10 cellular contexts compared by ENCODE assay signal in the genomic region with DNA sequence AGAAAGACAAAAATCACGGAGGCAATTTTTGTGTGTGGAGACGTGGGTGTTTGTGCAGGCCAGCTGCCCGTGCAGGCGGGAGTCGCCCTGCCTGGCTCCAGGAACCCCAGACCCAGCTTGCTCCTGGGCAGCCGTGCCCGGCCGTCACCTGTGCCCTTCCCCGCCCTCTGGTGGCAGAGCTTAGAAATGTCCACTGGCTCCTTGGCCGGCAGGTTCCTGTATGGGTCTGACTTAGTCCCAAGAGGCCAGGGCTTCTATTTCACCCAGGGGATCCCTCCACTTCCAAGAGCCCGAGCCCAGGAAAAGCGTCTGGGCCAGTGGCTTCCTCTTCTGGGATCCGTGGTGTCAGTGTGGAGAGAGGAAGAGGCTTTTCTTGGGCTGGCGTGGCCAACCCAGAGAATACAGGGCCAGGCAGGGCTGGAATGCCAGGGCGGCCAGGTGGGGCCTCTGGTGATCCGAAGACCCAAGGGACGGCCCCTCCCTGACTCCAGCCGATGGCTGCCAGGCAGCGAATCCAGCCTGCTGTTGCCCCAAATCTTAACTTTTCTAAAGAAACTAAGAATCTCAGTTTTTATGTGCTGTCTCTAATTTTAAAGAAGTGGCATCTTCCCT.
DNase-seq lines count a peak whose midpoint lies in the region; ATAC-seq and TF ChIP-seq lines count a peak whose summit lies in the region.
"Had no signal": no experiment of that assay in that cellular context is flagged by ENCODE, and none has a peak within 500 bp of the region (broad histone marks: within the 10 kb centered on the region; RNA-seq: fewer than 3 reads in every experiment).

No MANE protein-coding gene starts in this region.

- H3K27me3 ChIP-seq in PC-3 (ENCODE audit: low read length) = peaks cover 65% of the 10 kb centered on the region
- H3K27me3 ChIP-seq in cardiac muscle cell = peaks cover 13% of the 10 kb centered on the region
- peaks cover 0 to 56% (median 0%) of the 10 kb centered on the region in 7 donors for H3K27me3 ChIP-seq in spleen (replicated peaks in 1 of 7)

- H3K27ac ChIP-seq in PC-3 (ENCODE audit: low read length) (no peak overlapping the region), cardiac muscle cell (no peak overlapping the region), spleen (peak overlapping the region in 1 of 8 donors; percentile 37)

- H3K27ac Mint-ChIP-seq in activated CD4-positive, alpha-beta T cell treated with anti-CD3 and anti-CD28 coated beads for 36 hours = no peak overlapping the region

- CTCF ChIA-PET in activated CD4-positive, alpha-beta T cell treated with anti-CD3 and anti-CD28 coated beads for 36 hours (lab: Charles Lee) = interaction anchor here (0.6 to 1.1 kb wide), 2 partner anchors 16 to 73 kb away, joined by 3 read pairs; no protein-coding TSS in a partner anchor
- CTCF ChIA-PET in PC-3 (lab: Charles Lee) = interaction anchor here (1.0 to 1.8 kb wide), 2 partner anchors 47 to 128 kb away, joined by 3 to 10 read pairs; no protein-coding TSS in a partner anchor

- no peak for ATAC-seq in activated CD4-positive, alpha-beta T cell treated with anti-CD3 and anti-CD28 coated beads for 36 hours
- ATAC-seq in HG02759 (IDR thresholded peaks at IDR 0.05; ENCODE audit: unreplicated experiment) (peak; percentile 73), PC-3 (peak; percentile 84)

- no peaks in the 10 kb centered on the region for H3K4me1 ChIP-seq in PC-3 (ENCODE audit: insufficient read depth, low read length)
- H3K4me1 ChIP-seq in cardiac muscle cell (ENCODE audit: low read depth) = no peaks in the 10 kb centered on the region
- no peaks in the 10 kb centered on the region for H3K4me1 ChIP-seq in spleen

- 26 to 34% (median 26%) methylated on average over 17 to 19 of the region's 19 CpGs for WGBS in spleen, 5 donors

- H3K9me3 ChIP-seq in PC-3 (ENCODE audit: low read length) (no peaks in the 10 kb centered on the region), cardiac muscle cell (ENCODE audit: low read depth) (no peaks in the 10 kb centered on the region), spleen (peaks cover 0 to 6% (median 0%) of the 10 kb centered on the region in 8 donors)

- TF ChIP-seq CTCF in PC-3 (conservative IDR thresholded peaks at IDR 0.05; ENCODE audit: low read depth, low read length) = peak; percentile 77
- TF ChIP-seq CTCF in cardiac muscle cell (IDR thresholded peaks at IDR 0.05; ENCODE audit: low read depth, low read length) = peak; percentile 9
- TF ChIP-seq CTCF in spleen (IDR thresholded peaks at IDR 0.05 in 8 of 11, conservative IDR thresholded peaks at IDR 0.05 in 3 of 11) = peak in 7 of 11 experiments; percentile 20 to 56 (median 35)

- no peaks in the 10 kb centered on the region for H3F3A ChIP-seq in PC-3 (ENCODE audit: low read length, unreplicated experiment)

- H3K27me3 Mint-ChIP-seq in activated CD4-positive, alpha-beta T cell treated with anti-CD3 and anti-CD28 coated beads for 36 hours = no peaks in the 10 kb centered on the region

- H3K79me2 ChIP-seq in PC-3 (ENCODE audit: low read length) = no peaks in the 10 kb centered on the region

- H3K9me2 ChIP-seq in PC-3 (replicated peaks; ENCODE audit: low read length) = no peaks in the 10 kb centered on the region

- no peak overlapping the region for H2AFZ ChIP-seq in PC-3 (ENCODE audit: low read length)

- no peaks in the 10 kb centered on the region for H3K4me1 Mint-ChIP-seq in activated CD4-positive, alpha-beta T cell treated with anti-CD3 and anti-CD28 coated beads for 36 hours
- H3K4me1 Mint-ChIP-seq: activated naive CD4-positive, alpha-beta T cell treated with anti-CD3 and anti-CD28 coated beads, Interleukin-2, amount 50 U/mL, for 24 hours had no signal

- H3K36me3 Mint-ChIP-seq in activated CD4-positive, alpha-beta T cell treated with anti-CD3 and anti-CD28 coated beads for 36 hours (ENCODE audit: low read depth) = no peaks in the 10 kb centered on the region
- H3K36me3 Mint-ChIP-seq: activated naive CD4-positive, alpha-beta T cell treated with anti-CD3 and anti-CD28 coated beads, Interleukin-2, amount 50 U/mL, for 24 hours had no signal

- DNase-seq in activated CD4-positive, alpha-beta T cell treated with anti-CD3 and anti-CD28 coated beads for 36 hours = peak; percentile 59
- DNase-seq in activated CD4-positive, alpha-beta T cell treated with anti-CD3 and anti-CD28 coated beads for 4 hours = no peak
- DNase-seq in PC-3 (peak; percentile 65), cardiac muscle cell (ENCODE audit: low read depth in 1 of 2, low spot score in 1 of 2) (peak; percentile 10 to 80), spleen (no peak), GOT3 (lab: John Stamatoyannopoulos, UW) (no peak), putamen (ENCODE audit: low spot score) (no peak)

- H3K4me3 ChIP-seq in PC-3 (ENCODE audit: low read length) (no peak overlapping the region), cardiac muscle cell (no peak overlapping the region), spleen (no peak overlapping the region)
- H3K4me3 ChIP-seq: skin epidermis had no signal

- intact Hi-C loops in activated CD4-positive, alpha-beta T cell treated with anti-CD3 and anti-CD28 coated beads for 36 hours (cut with DNase I, micrococcal nuclease) = loop anchor here in 1 of 2 experiments (2.0 kb wide), 1 partner anchor 129 kb away; no protein-coding TSS in a partner anchor
- intact Hi-C loops in PC-3 (cut with micrococcal nuclease) = no loop called here
- intact Hi-C loops in spleen (cut with DNase I; ENCODE audit: low total_unique reads) = no loop called here

- H3K4me3 Mint-ChIP-seq in activated CD4-positive, alpha-beta T cell treated with anti-CD3 and anti-CD28 coated beads for 36 hours = no peak overlapping the region
- H3K4me3 Mint-ChIP-seq: activated naive CD4-positive, alpha-beta T cell treated with anti-CD3 and anti-CD28 coated beads, Interleukin-2, amount 50 U/mL, for 24 hours had no signal

- TF ChIP-seq POLR2A in spleen (IDR thresholded peaks at IDR 0.05) = no peak

- POLR2A ChIA-PET in activated CD4-positive, alpha-beta T cell treated with anti-CD3 and anti-CD28 coated beads for 36 hours (lab: Charles Lee) = no interaction called here
- POLR2A ChIA-PET in PC-3 (lab: Charles Lee; ENCODE audit: unreplicated experiment) = no interaction called here

- H3K36me3 ChIP-seq in PC-3 (ENCODE audit: low read depth, low read length) (no peaks in the 10 kb centered on the region), cardiac muscle cell (no peaks in the 10 kb centered on the region), spleen (no peaks in the 10 kb centered on the region)

- no peak overlapping the region for H3K4me2 ChIP-seq in PC-3 (ENCODE audit: low read length)

- H3K9me3 Mint-ChIP-seq in activated CD4-positive, alpha-beta T cell treated with anti-CD3 and anti-CD28 coated beads for 36 hours (ENCODE audit: low read depth) = peaks cover 5% of the 10 kb centered on the region
- H3K9me3 Mint-ChIP-seq: activated naive CD4-positive, alpha-beta T cell treated with anti-CD3 and anti-CD28 coated beads, Interleukin-2, amount 50 U/mL, for 24 hours had no signal

- no peak overlapping the region for H3K9ac ChIP-seq in PC-3 (ENCODE audit: low read length)

- no peaks in the 10 kb centered on the region for H4K20me1 ChIP-seq in PC-3 (ENCODE audit: low read length)

- no TSS peak for BruUV-seq in PC-3 (replicated peaks; lab: Mats Ljungman, UMichigan)

Comparison
In these comparisons a context has a peak if more than half of its experiments do, and no peak if none do; other contexts are left out.
1. DNase-seq: peak in activated CD4-positive, alpha-beta T cell treated with anti-CD3 and anti-CD28 coated beads for 36 hours (single experiment), PC-3 (single experiment) and cardiac muscle cell (2 of 2); none in activated CD4-positive, alpha-beta T cell treated with anti-CD3 and anti-CD28 coated beads for 4 hours (0 of 2), spleen (single experiment), GOT3 (single experiment) and putamen (single experiment).
2. CTCF ChIP-seq: peak in every context shown above with its lines; median percentile 77 in PC-3; 35 in spleen; 9 in cardiac muscle cell.